In genomic region chr20:18497603-18498002, GRCh38 we compare ENCODE assay signal across 8 cellular contexts. TPM values are rescaled to one million over a fixed set of nuclear protein-coding genes. Genes with fewer than 3 reads are reported as not detected.
A peak's percentile ranks its signal among the peaks of the same experiment; 100 is the strongest.
DNase-seq lines count a peak whose midpoint lies in the region; ATAC-seq and TF ChIP-seq lines count a peak whose summit lies in the region.

No MANE protein-coding gene starts in this region.

- WGBS in thyroid gland, 2 donors: 92 to 94% methylated on average over 3 of the region's 3 CpGs
- 96% methylated on average over 3 of the region's 3 CpGs for WGBS in lower leg skin, 2 donors

- no peak overlapping the region for H3K4me3 ChIP-seq in lower lobe of right lung
- H3K4me3 ChIP-seq in thyroid gland (replicated peaks in 1 of 3): no peak overlapping the region
- H3K4me3 ChIP-seq in lower leg skin (ENCODE audit: low read depth, poor library complexity, severe bottlenecking): no peak overlapping the region

- H3K9me3 ChIP-seq in lower lobe of right lung (no peaks in the 10 kb centered on the region), thyroid gland (no peaks in the 10 kb centered on the region)

- no peaks in the 10 kb centered on the region for H3K27me3 ChIP-seq in lower lobe of right lung (ENCODE audit: low read depth)
- H3K27me3 ChIP-seq in thyroid gland: no peaks in the 10 kb centered on the region

- H3K36me3 ChIP-seq in lower lobe of right lung: peaks cover 14% of the 10 kb centered on the region
- H3K36me3 ChIP-seq in thyroid gland: no peaks in the 10 kb centered on the region

- H3K27ac ChIP-seq in lower lobe of right lung: peak overlapping the region; percentile 63
- peak overlapping the region in 2 of 3 donors; percentile 15 to 69 for H3K27ac ChIP-seq in thyroid gland

- peaks cover 11% of the 10 kb centered on the region for H3K4me1 Mint-ChIP-seq in activated naive CD4-positive, alpha-beta T cell treated with anti-CD3 and anti-CD28 coated beads, Interleukin-2, amount 50 U/mL, for 24 hours
- H3K4me1 Mint-ChIP-seq in activated naive CD8-positive, alpha-beta T cell (ENCODE audit: low read depth): peaks cover 18% of the 10 kb centered on the region

- no peak for TF ChIP-seq POLR2A in thyroid gland (IDR thresholded peaks at IDR 0.05)
- no peak for TF ChIP-seq POLR2A in lower leg skin (IDR thresholded peaks at IDR 0.05)

- TF ChIP-seq CTCF in lower lobe of right lung (IDR thresholded peaks at IDR 0.05): no peak
- TF ChIP-seq CTCF in thyroid gland (IDR thresholded peaks at IDR 0.05): no peak
- TF ChIP-seq CTCF in lower leg skin (IDR thresholded peaks at IDR 0.05): no peak

- no peak for ATAC-seq in lower lobe of right lung
- ATAC-seq in GM21423 (IDR thresholded peaks at IDR 0.05; ENCODE audit: unreplicated experiment): no peak

- H3K4me1 ChIP-seq in lower lobe of right lung: peaks cover 12% of the 10 kb centered on the region
- peaks cover 6 to 7% of the 10 kb centered on the region in 2 donors for H3K4me1 ChIP-seq in thyroid gland

- intact Hi-C loops in lower lobe of right lung (cut with DNase I) (no loop called here), thyroid gland (cut with DNase I) (no loop called here), lower leg skin (cut with DNase I; ENCODE audit: low total_unique reads) (no loop called here)

- no peaks in the 10 kb centered on the region for H3K9me3 Mint-ChIP-seq in activated naive CD4-positive, alpha-beta T cell treated with anti-CD3 and anti-CD28 coated beads, Interleukin-2, amount 50 U/mL, for 24 hours
- no peaks in the 10 kb centered on the region for H3K9me3 Mint-ChIP-seq in activated naive CD8-positive, alpha-beta T cell (ENCODE audit: low read depth)

- no peak for DNase-seq in activated naive CD4-positive, alpha-beta T cell treated with anti-CD3 and anti-CD28 coated beads, Interleukin-2, amount 50 U/mL, for 16 hours
- DNase-seq in lower lobe of right lung (no peak), thyroid gland (no peak), hepatic stellate cell (ENCODE audit: low spot score) (no peak), lower leg skin (ENCODE audit: low spot score in 2 of 2) (no peak)

- H3K36me3 Mint-ChIP-seq in activated naive CD4-positive, alpha-beta T cell treated with anti-CD3 and anti-CD28 coated beads, Interleukin-2, amount 50 U/mL, for 24 hours: peaks cover 5% of the 10 kb centered on the region
- H3K36me3 Mint-ChIP-seq in activated naive CD8-positive, alpha-beta T cell: peaks cover 9% of the 10 kb centered on the region

- peak overlapping the region; percentile 97 for H3K4me3 Mint-ChIP-seq in activated naive CD4-positive, alpha-beta T cell treated with anti-CD3 and anti-CD28 coated beads, Interleukin-2, amount 50 U/mL, for 24 hours
- H3K4me3 Mint-ChIP-seq in activated naive CD8-positive, alpha-beta T cell: peak overlapping the region; percentile 97

- no peak overlapping the region for H3K27ac Mint-ChIP-seq in activated naive CD4-positive, alpha-beta T cell treated with anti-CD3 and anti-CD28 coated beads, Interleukin-2, amount 50 U/mL, for 24 hours
- peak overlapping the region; percentile 85 for H3K27ac Mint-ChIP-seq in activated naive CD8-positive, alpha-beta T cell

- no peaks in the 10 kb centered on the region for H3K27me3 Mint-ChIP-seq in activated naive CD4-positive, alpha-beta T cell treated with anti-CD3 and anti-CD28 coated beads, Interleukin-2, amount 50 U/mL, for 24 hours
- peaks cover 3% of the 10 kb centered on the region for H3K27me3 Mint-ChIP-seq in activated naive CD8-positive, alpha-beta T cell

RNA-seq across cellular contexts. Expression of gene RBBP9, which starts 0.6 kb away (rescaled TPM):
- total RNA-seq in lower lobe of right lung (15.3 TPM), thyroid gland (100 to 1,000 TPM in 1 of 4 donors, 10 to 100 TPM in 3; 51.5 to 106 (median 66.3) TPM), lower leg skin (10 to 100 TPM; 14.2 to 26.1 (median 19.4) TPM)

RNA-seq across cellular contexts. Expression of gene SEC23B, which starts 10.1 kb away (rescaled TPM):
- total RNA-seq in lower lobe of right lung (51.2 TPM), thyroid gland (10 to 100 TPM; 60.5 to 94.1 (median 84.6) TPM), lower leg skin (10 to 100 TPM; 32.5 to 43.9 (median 41.3) TPM)

RNA-seq across cellular contexts. Expression of gene POLR3F, which starts 30.4 kb away (rescaled TPM):
- total RNA-seq in lower lobe of right lung (6.6 TPM), thyroid gland (10 to 100 TPM; 10.2 to 18.1 (median 13.9) TPM), lower leg skin (10 to 100 TPM in 2 of 4 donors, 1 to 10 TPM in 2; 5.3 to 10.6 (median 8.7) TPM)

RNA-seq across cellular contexts. Expression of gene DZANK1, which starts 30.8 kb away (rescaled TPM):
- total RNA-seq in lower lobe of right lung: 3.4 TPM
- 10 to 100 TPM in 1 of 4 donors, 1 to 10 TPM in 3; 6.7 to 10.6 (median 8.5) TPM for total RNA-seq in thyroid gland
- total RNA-seq in lower leg skin: 1 to 10 TPM in 3 of 4 donors, under 1 TPM in 1; 0.53 to 6.1 (median 4.3) TPM
